In the genomic region with DNA sequence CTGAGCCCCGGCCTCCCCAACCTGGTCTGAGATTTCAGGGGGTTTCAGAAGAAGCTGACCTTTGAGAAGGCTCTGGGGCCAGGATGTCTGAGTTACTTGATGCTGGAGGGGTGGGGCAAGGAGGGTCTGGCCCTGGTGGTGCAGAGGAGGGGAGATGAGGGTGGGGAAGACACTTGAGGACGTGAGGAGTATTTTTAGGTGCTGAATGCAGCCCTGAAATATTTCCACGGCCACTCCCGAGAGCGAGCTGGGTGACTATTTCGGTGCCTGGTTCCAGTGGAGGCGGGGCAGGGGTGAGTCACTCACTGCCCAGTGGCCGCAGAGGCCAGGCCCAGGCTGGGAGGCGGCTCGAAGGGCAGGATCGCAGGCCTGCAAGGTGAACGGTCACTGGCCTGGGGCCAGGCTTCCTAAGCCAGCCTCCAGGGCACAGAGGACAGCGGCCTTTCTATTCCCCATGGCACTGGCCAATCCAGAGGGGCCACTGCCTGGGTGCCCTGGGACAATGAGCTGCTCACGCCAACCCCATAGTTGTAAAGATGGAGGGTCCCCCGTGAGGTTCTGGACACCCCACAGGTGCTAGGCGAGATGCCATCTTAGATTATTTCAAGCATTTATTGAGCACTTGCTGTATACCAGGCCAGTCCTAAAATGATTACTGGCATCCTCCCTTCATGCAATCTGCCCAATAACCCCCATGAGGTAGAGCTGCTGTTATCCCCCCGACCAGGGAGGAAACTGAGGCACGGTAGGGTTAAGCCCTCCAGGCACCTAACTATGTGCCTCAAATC, we compare ENCODE assay signal across 10 cellular contexts. TPM values are rescaled to one million over a fixed set of nuclear protein-coding genes. Genes with fewer than 3 reads are reported as not detected.
DNase-seq lines count a peak whose midpoint lies in the region; ATAC-seq and TF ChIP-seq lines count a peak whose summit lies in the region.
"Had no signal": no experiment of that assay in that cellular context is flagged by ENCODE, and none has a peak within 500 bp of the region (broad histone marks: within the 10 kb centered on the region; RNA-seq: fewer than 3 reads in every experiment).

No MANE protein-coding gene starts in this region.

- H3K9me3 Mint-ChIP-seq in endodermal cell = no peaks in the 10 kb centered on the region
- peaks cover 0 to 6% (median 0%) of the 10 kb centered on the region in 11 donors for H3K9me3 Mint-ChIP-seq in naive thymus-derived CD4-positive, alpha-beta T cell

- H3K27me3 Mint-ChIP-seq in endodermal cell (ENCODE audit: insufficient read depth) = no peaks in the 10 kb centered on the region
- H3K27me3 Mint-ChIP-seq in naive thymus-derived CD4-positive, alpha-beta T cell = no peaks in the 10 kb centered on the region

- H3K36me3 ChIP-seq in Panc1 (ENCODE audit: control insufficient read depth, insufficient read depth, low read length) (no peaks in the 10 kb centered on the region), endodermal cell (ENCODE audit: control insufficient read depth, insufficient read depth, low read length) (peaks cover 3% of the 10 kb centered on the region)
- H3K36me3 ChIP-seq in naive thymus-derived CD4-positive, alpha-beta T cell (ENCODE audit: control insufficient read depth in 2 of 3, insufficient read depth in 3 of 3, low read length in 3 of 3) = no peaks in the 10 kb centered on the region

- H3K4me3 Mint-ChIP-seq in endodermal cell = no peak overlapping the region
- peak overlapping the region in 3 of 10 donors; percentile 20 to 59 (median 27) for H3K4me3 Mint-ChIP-seq in naive thymus-derived CD4-positive, alpha-beta T cell

- CTCF ChIA-PET in Panc1 (lab: Charles Lee) = no interaction called here
- CTCF ChIA-PET in naive thymus-derived CD4-positive, alpha-beta T cell (lab: Charles Lee) = interaction anchor here (0.6 to 4.9 kb wide), 3 partner anchors 8 to 1298 kb away, joined by 3 to 73 read pairs (median 3); partner anchors contain the start of gene JUND
- CTCF ChIA-PET in GM10248 (lab: Yijun Ruan, JAX) = interaction anchor here (1.0 to 7.1 kb wide), 6 partner anchors 8 to 28 kb away, joined by 4 to 60 read pairs (median 8); partner anchors contain the start of genes JUND and LSM4

- H3K4me1 ChIP-seq in Panc1 (ENCODE audit: control insufficient read depth, insufficient read depth, low read length) (peaks cover 37% of the 10 kb centered on the region), endodermal cell (ENCODE audit: control insufficient read depth, insufficient read depth, low read length) (peaks cover 8% of the 10 kb centered on the region)
- peaks cover 16 to 26% of the 10 kb centered on the region in 2 donors for H3K4me1 ChIP-seq in naive thymus-derived CD4-positive, alpha-beta T cell (ENCODE audit: control insufficient read depth in 2 of 2, insufficient read depth in 2 of 2, low read length in 2 of 2)

- H3K4me3 ChIP-seq in Panc1 (ENCODE audit: low read depth in 2 of 2, low read length in 2 of 2) = no peak overlapping the region
- no peak overlapping the region for H3K4me3 ChIP-seq in endodermal cell (ENCODE audit: low read length)
- H3K4me3 ChIP-seq in naive thymus-derived CD4-positive, alpha-beta T cell (ENCODE audit: low read length) = no peak overlapping the region

- H3K9ac ChIP-seq in endodermal cell (ENCODE audit: extremely low read depth, low read length, poor library complexity, severe bottlenecking) = no peak overlapping the region

- BruUV-seq in Panc1 (replicated peaks; lab: Mats Ljungman, UMichigan) = no TSS peak

- no peak for TF ChIP-seq CTCF in Panc1 (IDR thresholded peaks at IDR 0.05)
- no peak for TF ChIP-seq CTCF in endodermal cell (conservative IDR thresholded peaks at IDR 0.05)
- no peak for TF ChIP-seq CTCF in GM10248 (IDR thresholded peaks at IDR 0.05; ENCODE audit: control extremely low read depth, extremely low read depth, low read depth, missing control alignments)

- H3K9me3 ChIP-seq in Panc1 (ENCODE audit: control insufficient read depth, insufficient read depth, low read depth, low read length) = no peaks in the 10 kb centered on the region
- H3K9me3 ChIP-seq in endodermal cell (ENCODE audit: control insufficient read depth, low read length) = no peaks in the 10 kb centered on the region
- H3K9me3 ChIP-seq in naive thymus-derived CD4-positive, alpha-beta T cell (ENCODE audit: control insufficient read depth in 2 of 3, low read length in 3 of 3) = no peaks in the 10 kb centered on the region

- ATAC-seq in Panc1 = peak; percentile 82
- no peak for ATAC-seq in naive thymus-derived CD4-positive, alpha-beta T cell
- no peak for ATAC-seq in HG03457 (IDR thresholded peaks at IDR 0.05; ENCODE audit: unreplicated experiment)

- H3K27ac ChIP-seq in Panc1 (ENCODE audit: low read length) (peak overlapping the region; percentile 79), endodermal cell (ENCODE audit: low read depth, low read length) (no peak overlapping the region)
- H3K27ac ChIP-seq in naive thymus-derived CD4-positive, alpha-beta T cell (ENCODE audit: low read depth, low read length) = peak overlapping the region; percentile 64

- H3K4me1 Mint-ChIP-seq in endodermal cell = peaks cover 15% of the 10 kb centered on the region
- H3K4me1 Mint-ChIP-seq in naive thymus-derived CD4-positive, alpha-beta T cell = peaks cover 7 to 41% (median 30%) of the 10 kb centered on the region in 7 donors

- no peaks in the 10 kb centered on the region for H3K36me3 Mint-ChIP-seq in endodermal cell (ENCODE audit: low read depth)
- H3K36me3 Mint-ChIP-seq in naive thymus-derived CD4-positive, alpha-beta T cell = peaks cover 0 to 27% (median 0%) of the 10 kb centered on the region in 5 donors

- peak; percentile 89 for DNase-seq in AG20443 (ENCODE audit: low spot score)
- no peak for DNase-seq in Panc1 (ENCODE audit: low read depth, low spot score)
- DNase-seq in endodermal cell = peak; percentile 54
- no peak for DNase-seq in naive thymus-derived CD4-positive, alpha-beta T cell
- DNase-seq in GM10248 (ENCODE audit: extremely low spot score) = no peak
- no peak for DNase-seq in cortex of kidney (lab: John Stamatoyannopoulos, UW)
- no peak for DNase-seq in NCI-H1417 treated with DMSO at 0.1 percent for 48 hours (lab: John Stamatoyannopoulos, UW)
- DNase-seq: activated CD8-positive, alpha-beta memory T cell treated with anti-CD3 and anti-CD28 coated beads, Interleukin-2, amount 50 U/mL, for 48 hours; occipital lobe had no signal

- 86% methylated on average over 14 to 18 of the region's 18 CpGs for WGBS in endodermal cell (ENCODE audit: insufficient coverage in 1 of 2, insufficient read length in 1 of 2), 2 experiments

- H3K27me3 ChIP-seq in Panc1 (ENCODE audit: control insufficient read depth, insufficient read depth, low read length) = no peaks in the 10 kb centered on the region
- H3K27me3 ChIP-seq in endodermal cell (ENCODE audit: control insufficient read depth, insufficient read depth, low read length, poor library complexity, severe bottlenecking) = no peaks in the 10 kb centered on the region
- H3K27me3 ChIP-seq in naive thymus-derived CD4-positive, alpha-beta T cell (ENCODE audit: control insufficient read depth in 2 of 2, insufficient read depth in 2 of 2, low read length in 2 of 2) = no peaks in the 10 kb centered on the region

- in situ Hi-C loops in Panc1 (cut with HindIII; ENCODE audit: low pct_unique_long_range_greater_than_20kb, low sequenced_read_pairs) = no loop called here

- no peak overlapping the region for H3K27ac Mint-ChIP-seq in endodermal cell
- H3K27ac Mint-ChIP-seq in naive thymus-derived CD4-positive, alpha-beta T cell = peak overlapping the region in 7 of 9 donors; percentile 29 to 89 (median 84)

- intact Hi-C loops in Panc1 (cut with micrococcal nuclease; ENCODE audit: unreplicated experiment) = no loop called here
- intact Hi-C loops in naive thymus-derived CD4-positive, alpha-beta T cell (cut with micrococcal nuclease) = no loop called here

- POLR2A ChIA-PET in Panc1 (lab: Charles Lee) (interaction anchor here (1.2 kb wide), 1 partner anchor 20 kb away, joined by 3 read pairs; the partner anchor contains the start of gene JUND), GM10248 (lab: Yijun Ruan, JAX) (interaction anchor here (0.5 to 5.0 kb wide), 2 partner anchors 21 to 1081 kb away, joined by 4 to 120 read pairs; partner anchors contain the start of gene JUND)
- POLR2A ChIA-PET in naive thymus-derived CD4-positive, alpha-beta T cell (lab: Charles Lee) = interaction anchor here (0.6 to 6.7 kb wide), 7 partner anchors 9 to 869 kb away, joined by 3 to 351 read pairs (median 96); partner anchors contain the start of genes JUND and LSM4

RNA-seq across cellular contexts. Expression of gene JUND, which starts 19.7 kb away (rescaled TPM):
- 130 TPM for total RNA-seq in Panc1 (2021; ENCODE audit: unreplicated experiment)
- 179 TPM for polyA plus RNA-seq in Panc1 (2012; ENCODE audit: insufficient read length)
- total RNA-seq in endodermal cell = 100 to 1,000 TPM; 112 to 148 TPM
- polyA plus RNA-seq in endodermal cell (2013, experiment 1 of 2) = 255 TPM
- polyA plus RNA-seq in endodermal cell (2013, experiment 2 of 2) = 262 TPM
- total RNA-seq in naive thymus-derived CD4-positive, alpha-beta T cell = 1,000 to 10,000 TPM in 2 of 5 experiments, 100 to 1,000 TPM in 3; 196 to 1,360 (median 279) TPM
- 10 to 100 TPM; 29.0 to 67.3 TPM for polyA plus RNA-seq in naive thymus-derived CD4-positive, alpha-beta T cell

RNA-seq across cellular contexts. Expression of gene LSM4, which starts 21.8 kb away (rescaled TPM):
- total RNA-seq in Panc1 (2021; ENCODE audit: unreplicated experiment) (209 TPM), endodermal cell (100 to 1,000 TPM; 252 to 276 TPM)
- 226 TPM for polyA plus RNA-seq in Panc1 (2012; ENCODE audit: insufficient read length)
- 273 TPM for polyA plus RNA-seq in endodermal cell (2013, experiment 1 of 2)
- 240 TPM for polyA plus RNA-seq in endodermal cell (2013, experiment 2 of 2)
- 100 to 1,000 TPM in 1 of 5 experiments, 10 to 100 TPM in 4; 45.3 to 131 (median 56.2) TPM for total RNA-seq in naive thymus-derived CD4-positive, alpha-beta T cell
- 100 to 1,000 TPM; 123 to 163 TPM for polyA plus RNA-seq in naive thymus-derived CD4-positive, alpha-beta T cell

RNA-seq across cellular contexts. Expression of gene IQCN, which starts 26.9 kb away (rescaled TPM):
- total RNA-seq in Panc1 (2021; ENCODE audit: unreplicated experiment) (2.5 TPM), endodermal cell (1 to 10 TPM; 2.4 to 3.3 TPM)
- polyA plus RNA-seq in Panc1 (2012; ENCODE audit: insufficient read length) = 2.2 TPM
- polyA plus RNA-seq in endodermal cell (2013, experiment 1 of 2) = 3.2 TPM
- 2.7 TPM for polyA plus RNA-seq in endodermal cell (2013, experiment 2 of 2)
- 10 to 100 TPM in 2 of 5 experiments, 1 to 10 TPM in 3; 4.7 to 28.3 (median 9.1) TPM for total RNA-seq in naive thymus-derived CD4-positive, alpha-beta T cell
- under 1 TPM; 0.19 to 0.24 TPM for polyA plus RNA-seq in naive thymus-derived CD4-positive, alpha-beta T cell

RNA-seq across cellular contexts. Expression of gene PGPEP1, which starts 39.3 kb away (rescaled TPM):
- total RNA-seq in Panc1 (2021; ENCODE audit: unreplicated experiment) (36.3 TPM), endodermal cell (1 to 10 TPM; 7.7 to 9.0 TPM)
- polyA plus RNA-seq in Panc1 (2012; ENCODE audit: insufficient read length) = 24.0 TPM
- 56.3 TPM for polyA plus RNA-seq in endodermal cell (2013, experiment 1 of 2)
- 66.8 TPM for polyA plus RNA-seq in endodermal cell (2013, experiment 2 of 2)
- total RNA-seq in naive thymus-derived CD4-positive, alpha-beta T cell = 10 to 100 TPM; 26.6 to 57.1 (median 43.8) TPM
- 10 to 100 TPM in 1 of 2 donors, 1 to 10 TPM in 1; 9.4 to 11.1 TPM for polyA plus RNA-seq in naive thymus-derived CD4-positive, alpha-beta T cell

Comparison
In these comparisons a context has a peak if more than half of its experiments do, and no peak if none do; other contexts are left out.
1. DNase-seq: peak in AG20443 (single experiment) and endodermal cell (single experiment); none in Panc1 (single experiment), naive thymus-derived CD4-positive, alpha-beta T cell (0 of 9), GM10248 (single experiment), cortex of kidney (single experiment) and NCI-H1417 treated with DMSO at 0.1 percent for 48 hours (single experiment).